ENCODE assay signal across 28 cellular contexts in the genomic region with DNA sequence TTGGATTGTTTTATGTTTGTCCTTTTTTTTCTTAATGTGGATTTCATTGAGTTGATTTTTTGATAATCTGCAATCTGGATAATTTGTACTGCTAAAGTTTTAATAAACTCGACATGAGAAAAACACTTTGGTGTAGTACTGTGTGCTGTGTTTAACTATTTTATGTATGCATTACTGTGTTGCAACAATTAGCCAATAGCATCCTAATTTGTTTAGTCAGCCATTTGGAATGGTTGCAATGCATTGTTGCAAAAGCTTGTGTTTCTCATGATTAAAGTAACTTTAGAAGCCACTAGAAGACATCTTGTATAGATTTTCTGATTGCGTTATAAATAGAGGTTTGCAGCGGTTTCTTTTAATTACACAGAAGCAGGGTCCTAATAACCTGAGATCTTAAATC. TPM values are rescaled to one million over a fixed set of nuclear protein-coding genes. Genes with fewer than 3 reads are reported as not detected.
A peak's percentile ranks its signal among the peaks of the same experiment; 100 is the strongest.
DNase-seq lines count a peak whose midpoint lies in the region; ATAC-seq, FAIRE-seq and TF ChIP-seq lines count a peak whose summit lies in the region.
"Had no signal": no experiment of that assay in that cellular context is flagged by ENCODE, and none has a peak within 500 bp of the region (broad histone marks: within the 10 kb centered on the region; RNA-seq: fewer than 3 reads in every experiment).

No MANE protein-coding gene starts in this region.

- TF ChIP-seq EP300 in A549 (IDR thresholded peaks at IDR 0.05), result no peak

- TF ChIP-seq CTCF in A549 (IDR thresholded peaks at IDR 0.05) (no peak), astrocyte (IDR thresholded peaks at IDR 0.05; ENCODE audit: insufficient read depth, low read depth, low read length) (no peak), fibroblast of pulmonary artery (IDR thresholded peaks at IDR 0.05; ENCODE audit: low read length, missing control alignments) (no peak), osteoblast (IDR thresholded peaks at IDR 0.05; ENCODE audit: extremely low read depth, low read depth, low read length) (no peak)

- H3K27me3 ChIP-seq in astrocyte (ENCODE audit: insufficient read depth, low read length) (no peaks in the 10 kb centered on the region), osteoblast (ENCODE audit: insufficient read depth, low read length) (no peaks in the 10 kb centered on the region)
- H3K27me3 ChIP-seq: hepatocyte, right atrium auricular region, upper lobe of left lung had no signal

- no peak overlapping the region for H3K4me3 ChIP-seq in A549
- no peak overlapping the region for H3K4me3 ChIP-seq in astrocyte (ENCODE audit: insufficient read depth, low read depth, low read length)
- H3K4me3 ChIP-seq in fibroblast of pulmonary artery (replicated peaks; ENCODE audit: low read depth, low read length), result no peak overlapping the region
- H3K4me3 ChIP-seq in osteoblast (ENCODE audit: insufficient read depth, low read length), result no peak overlapping the region
- H3K4me3 ChIP-seq: hepatocyte, right atrium auricular region, upper lobe of left lung had no signal

- no peaks in the 10 kb centered on the region for H3K36me3 Mint-ChIP-seq in astrocyte (ENCODE audit: low read depth, unreplicated experiment)

- H4K20me1 ChIP-seq in astrocyte (ENCODE audit: insufficient read depth, low read length) (no peaks in the 10 kb centered on the region), osteoblast (ENCODE audit: insufficient read depth, low read length) (no peaks in the 10 kb centered on the region)

- no peak overlapping the region for H3K4me2 ChIP-seq in A549
- no peak overlapping the region for H3K4me2 ChIP-seq in astrocyte (ENCODE audit: low read length)
- H3K4me2 ChIP-seq in osteoblast (ENCODE audit: insufficient read depth, low read length), result no peak overlapping the region
- H3K4me2 ChIP-seq: hepatocyte had no signal

- DNase-seq in A549 (ENCODE audit: low read depth in 1 of 2, low spot score in 1 of 2), result no peak
- peak; percentile 22 for DNase-seq in GM03348 (ENCODE audit: low spot score)
- DNase-seq in astrocyte (ENCODE audit: low read depth), result peak; percentile 23
- peak; percentile 75 for DNase-seq in fibroblast of pulmonary artery (ENCODE audit: low read depth)
- no peak for DNase-seq in mesenteric fat pad (ENCODE audit: low spot score)
- no peak for DNase-seq in NCI-H1694 (lab: John Stamatoyannopoulos, UW)
- DNase-seq in osteoblast (ENCODE audit: insufficient read length, low spot score, missing footprints), result no peak
- DNase-seq: ACHN; activated CD4-positive, CD25-positive, alpha-beta regulatory T cell; activated CD8-positive, alpha-beta memory T cell treated with anti-CD3 and anti-CD28 coated beads for 24 hours; activated naive CD8-positive, alpha-beta T cell treated with anti-CD3 and anti-CD28 coated beads, Interleukin-2, amount 10 ng/mL, durations not matched to agents 7 days and 5 days; Calu3; caudate nucleus; kidney; midbrain; NCI-H1436; NCI-H2171 treated with DMSO at 0.1 percent for 48 hours; NCI-H774; stimulated activated naive CD4-positive, alpha-beta T cell treated with Interleukin-2 at 50 U/mL for 16 hours; upper lobe of left lung had no signal

- TF ChIP-seq RAD21 in A549 (conservative IDR thresholded peaks at IDR 0.05 in 1 of 2, IDR thresholded peaks at IDR 0.05 in 1 of 2), result no peak

- H3K9me3 ChIP-seq in A549, result no peaks in the 10 kb centered on the region
- H3K9me3 ChIP-seq in astrocyte (ENCODE audit: insufficient read depth, low read depth, low read length), result no peaks in the 10 kb centered on the region
- H3K9me3 ChIP-seq in osteoblast (ENCODE audit: low read depth, low read length), result no peaks in the 10 kb centered on the region
- H3K9me3 ChIP-seq: right atrium auricular region, upper lobe of left lung had no signal

- no peak for ATAC-seq in A549
- ATAC-seq in HG02938 (IDR thresholded peaks at IDR 0.05; ENCODE audit: unreplicated experiment), result no peak
- ATAC-seq: esophagus mucosa had no signal

- H3K9ac ChIP-seq in astrocyte (ENCODE audit: low read length), result no peak overlapping the region

- no peaks in the 10 kb centered on the region for H3K79me2 ChIP-seq in astrocyte (ENCODE audit: insufficient read depth, low read length)
- no peaks in the 10 kb centered on the region for H3K79me2 ChIP-seq in osteoblast (ENCODE audit: insufficient read depth, low read length)
- H3K79me2 ChIP-seq: hepatocyte had no signal

- WGBS in A549 (ENCODE audit: missing lambda C conversion rate), result 89% methylated on average over 3 of the region's 3 CpGs

- H3K9me3 Mint-ChIP-seq in astrocyte (ENCODE audit: unreplicated experiment), result no peaks in the 10 kb centered on the region
- H3K9me3 Mint-ChIP-seq: activated naive CD8-positive, alpha-beta T cell treated with anti-CD3 and anti-CD28 coated beads, Interleukin-2, amount 10 ng/mL, durations not matched to agents 7 days and 5 days; neural crest cell; T-helper 2 cell treated with Interferon-gamma antibody and Interleukin-4, amounts not matched to agents 5 μg/mL and 100 μg/mL, for 36 hours had no signal

- peak; percentile 7 for FAIRE-seq in A549 (lab: Jason Lieb, UNC)
- FAIRE-seq in astrocyte (lab: Jason Lieb, UNC), result peak; percentile 45
- FAIRE-seq: GM12892, kidney had no signal

- peaks cover 4% of the 10 kb centered on the region for H3K4me1 Mint-ChIP-seq in astrocyte (ENCODE audit: low read depth, unreplicated experiment)
- H3K4me1 Mint-ChIP-seq: activated naive CD8-positive, alpha-beta T cell treated with anti-CD3 and anti-CD28 coated beads, Interleukin-2, amount 10 ng/mL, durations not matched to agents 7 days and 5 days; neural crest cell had no signal

- CTCF ChIA-PET in A549 (lab: Yijun Ruan, JAX), result interaction anchor here (1.0 kb wide), 1 partner anchor 130 kb away, joined by 3 read pairs; no protein-coding TSS in a partner anchor

- no peak overlapping the region for H3K27ac Mint-ChIP-seq in astrocyte (ENCODE audit: unreplicated experiment)
- H3K27ac Mint-ChIP-seq: activated naive CD8-positive, alpha-beta T cell treated with anti-CD3 and anti-CD28 coated beads, Interleukin-2, amount 10 ng/mL, durations not matched to agents 7 days and 5 days; T-helper 2 cell treated with Interferon-gamma antibody and Interleukin-4, amounts not matched to agents 5 μg/mL and 100 μg/mL, for 36 hours had no signal

- H2AFZ ChIP-seq in astrocyte (ENCODE audit: low read depth, low read length) (no peak overlapping the region), osteoblast (ENCODE audit: low read length) (no peak overlapping the region)
- H2AFZ ChIP-seq: hepatocyte had no signal

- H3K27ac ChIP-seq in A549 (no peak overlapping the region), astrocyte (ENCODE audit: low read depth, low read length) (no peak overlapping the region), osteoblast (ENCODE audit: low read depth, low read length) (no peak overlapping the region)
- H3K27ac ChIP-seq: hepatocyte, right atrium auricular region, upper lobe of left lung had no signal

- no peak overlapping the region for H3K4me3 Mint-ChIP-seq in astrocyte (ENCODE audit: unreplicated experiment)
- H3K4me3 Mint-ChIP-seq: activated naive CD8-positive, alpha-beta T cell treated with anti-CD3 and anti-CD28 coated beads, Interleukin-2, amount 10 ng/mL, durations not matched to agents 7 days and 5 days; neural crest cell; T-helper 2 cell treated with Interferon-gamma antibody and Interleukin-4, amounts not matched to agents 5 μg/mL and 100 μg/mL, for 36 hours had no signal

- TF ChIP-seq POLR2A in A549 (IDR thresholded peaks at IDR 0.05; ENCODE audit: low read length), result no peak

- POLR2A ChIA-PET in A549 (lab: Yijun Ruan, JAX), result interaction anchor here (0.5 kb wide), 1 partner anchor 87 kb away, joined by 3 read pairs; no protein-coding TSS in a partner anchor

- peaks cover 34% of the 10 kb centered on the region for H3K36me3 ChIP-seq in astrocyte (ENCODE audit: insufficient read depth, low read length)
- peaks cover 33% of the 10 kb centered on the region for H3K36me3 ChIP-seq in osteoblast (ENCODE audit: insufficient read depth, low read length)

- H3K4me1 ChIP-seq in A549 (no peaks in the 10 kb centered on the region), astrocyte (ENCODE audit: insufficient read depth, low read length) (no peaks in the 10 kb centered on the region), osteoblast (ENCODE audit: insufficient read depth, low read length) (no peaks in the 10 kb centered on the region)
- H3K4me1 ChIP-seq: right atrium auricular region, upper lobe of left lung had no signal

- H3K27me3 Mint-ChIP-seq in astrocyte (ENCODE audit: low read depth, unreplicated experiment), result no peaks in the 10 kb centered on the region
- H3K27me3 Mint-ChIP-seq: activated naive CD8-positive, alpha-beta T cell treated with anti-CD3 and anti-CD28 coated beads, Interleukin-2, amount 10 ng/mL, durations not matched to agents 7 days and 5 days had no signal

RNA-seq across cellular contexts. Expression of a gene that starts 53.5 kb away (rescaled TPM):
- polyA plus RNA-seq in A549 (2011; rRNA removed) (46.4 and 70.8 TPM in 2 replicates), A549 (2017; fragmentation: RNase III; extraction: RNeasy Plus Mini Kit Qiagen cat#74134 plus additional on column Dnase treatment) (57.9 to 61.2 TPM (median 60.5 TPM) in 3 replicates)
- 9.9 and 10.6 TPM in 2 replicates for polyA plus RNA-seq in A549 (2012; cell fraction: cytosol; rRNA removed)
- 5.5 and 9.8 TPM in 2 replicates for polyA plus RNA-seq in A549 (2012; cell fraction: nucleus; rRNA removed)
- 6.2 and 7.3 TPM in 2 replicates for polyA minus RNA-seq in A549 (2011; rRNA and poly(A)+ RNA removed)
- total RNA-seq in astrocyte (40.2 and 42.0 TPM in 2 replicates), mesenteric fat pad (44.1 TPM), osteoblast (23.3 and 25.3 TPM in 2 replicates)

RNA-seq across cellular contexts. Expression of a gene that starts 56.6 kb away (rescaled TPM):
- 0.07 and 0.31 TPM in 2 replicates for polyA plus RNA-seq in A549 (2011; rRNA removed)
- polyA plus RNA-seq in A549 (2012; cell fraction: cytosol; rRNA removed), result 0.12 and 0.13 TPM in 2 replicates
- polyA plus RNA-seq in A549 (2012; cell fraction: nucleus; rRNA removed), result 0.05 and 0.06 TPM in 2 replicates
- polyA plus RNA-seq in A549 (2017; fragmentation: RNase III; extraction: RNeasy Plus Mini Kit Qiagen cat#74134 plus additional on column Dnase treatment), result 0.30 to 0.35 TPM (median 0.34 TPM) in 3 replicates
- polyA minus RNA-seq in A549 (2011; rRNA and poly(A)+ RNA removed), result not detected in 2 replicates
- 0.20 TPM in 1 of 2 replicates, not detected in the other for total RNA-seq in astrocyte
- total RNA-seq in mesenteric fat pad, result not detected
- under 0.01 and 0.36 TPM in 2 replicates for total RNA-seq in osteoblast
- total RNA-seq: activated naive CD8-positive, alpha-beta T cell treated with anti-CD3 and anti-CD28 coated beads, Interleukin-2, amount 10 ng/mL, durations not matched to agents 7 days and 5 days; Calu3; esophagus mucosa; hepatocyte; HT-29; right atrium auricular region had no signal

RNA-seq across cellular contexts. Expression of a gene that starts 56.6 kb away (rescaled TPM):
- polyA plus RNA-seq in A549 (2011; rRNA removed), result 4.0 and 5.1 TPM in 2 replicates
- 1.1 TPM in 2 replicates for polyA plus RNA-seq in A549 (2012; cell fraction: cytosol; rRNA removed)
- 0.48 and 1.4 TPM in 2 replicates for polyA plus RNA-seq in A549 (2012; cell fraction: nucleus; rRNA removed)
- 3.9 to 4.4 TPM (median 4.3 TPM) in 3 replicates for polyA plus RNA-seq in A549 (2017; fragmentation: RNase III; extraction: RNeasy Plus Mini Kit Qiagen cat#74134 plus additional on column Dnase treatment)
- polyA minus RNA-seq in A549 (2011; rRNA and poly(A)+ RNA removed), result 0.78 and 1.1 TPM in 2 replicates
- 1.9 and 3.0 TPM in 2 replicates for total RNA-seq in astrocyte
- total RNA-seq in mesenteric fat pad, result 9.9 TPM
- total RNA-seq in osteoblast, result 3.6 and 5.0 TPM in 2 replicates

Comparison
In these comparisons a context has a peak if more than half of its experiments do, and no peak if none do; other contexts are left out.
1. DNase-seq: peak in GM03348 (single experiment), astrocyte (single experiment) and fibroblast of pulmonary artery (single experiment); none in A549 (0 of 2), mesenteric fat pad (single experiment), NCI-H1694 (single experiment) and osteoblast (single experiment).